Comparison of ENCODE assay signal across 19 cellular contexts in genomic region chr20:39538317-39538716, GRCh38.
"Had no signal": no experiment of that assay in that cellular context is flagged by ENCODE, and none has a peak within 500 bp of the region (broad histone marks: within the 10 kb centered on the region; RNA-seq: fewer than 3 reads in every experiment).

No MANE protein-coding gene starts in this region.

- H3K27me3 Mint-ChIP-seq: stimulated activated naive CD8-positive, alpha-beta T cell treated with anti-CD3 and anti-CD28 coated beads, Interleukin-15, amount 100 ng/mL, for 72 hours had no signal

- H3K4me3 ChIP-seq: gastrocnemius medialis, left ventricle myocardium inferior, lung, ovary, thoracic aorta, transverse colon had no signal

- H3K36me3 ChIP-seq: gastrocnemius medialis, left ventricle myocardium inferior, ovary, thoracic aorta, transverse colon had no signal

- H3K4me3 Mint-ChIP-seq: naive thymus-derived CD8-positive, alpha-beta T cell; neural crest cell; stimulated activated naive B cell treated with anti-CD40 and anti-IgM and Interleukin-4, amounts not matched to agents 10 μg/mL and 1 μg/mL and 100 μg/mL, for 72 hours; stimulated activated naive CD8-positive, alpha-beta T cell treated with anti-CD3 and anti-CD28 coated beads, Interleukin-15, amount 100 ng/mL, for 72 hours had no signal

- H3K27me3 ChIP-seq: gastrocnemius medialis, ovary had no signal

- DNase-seq: effector memory CD4-positive, alpha-beta T cell; gastrocnemius medialis; glutamatergic neuron; left ventricle myocardium inferior; naive thymus-derived CD8-positive, alpha-beta T cell; nucleus accumbens; ovary; right cardiac atrium; small intestine; stimulated activated CD4-positive, alpha-beta T cell treated with anti-CD3 and anti-CD28 coated beads, Interleukin-2, amount 100 ng/mL, for 48 hours; stimulated activated CD8-positive, alpha-beta memory T cell treated with anti-CD3 and anti-CD28 coated beads, Interleukin-4, amount 100 ng/mL, for 48 hours; stimulated activated naive B cell treated with anti-CD40 and anti-IgM and Interleukin-4, amounts not matched to agents 10 μg/mL and 1 μg/mL and 100 μg/mL, for 72 hours; stimulated activated naive CD8-positive, alpha-beta T cell treated with anti-CD3 and anti-CD28 coated beads, Interleukin-15, amount 100 ng/mL, for 72 hours; transverse colon had no signal

- H3K9me3 ChIP-seq: gastrocnemius medialis, ovary, thoracic aorta, transverse colon had no signal

- ATAC-seq: esophagus mucosa; gastrocnemius medialis; naive thymus-derived CD8-positive, alpha-beta T cell; right cardiac atrium; stimulated activated naive B cell treated with anti-CD40 and anti-IgM and Interleukin-4, amounts not matched to agents 10 μg/mL and 1 μg/mL and 100 μg/mL, for 72 hours; stimulated activated naive CD8-positive, alpha-beta T cell treated with anti-CD3 and anti-CD28 coated beads, Interleukin-15, amount 100 ng/mL, for 72 hours had no signal

- H3K27ac Mint-ChIP-seq: naive thymus-derived CD8-positive, alpha-beta T cell; progenitor cell of endocrine pancreas; stimulated activated naive CD8-positive, alpha-beta T cell treated with anti-CD3 and anti-CD28 coated beads, Interleukin-15, amount 100 ng/mL, for 72 hours had no signal

- H3K4me1 Mint-ChIP-seq: naive thymus-derived CD8-positive, alpha-beta T cell; stimulated activated naive CD8-positive, alpha-beta T cell treated with anti-CD3 and anti-CD28 coated beads, Interleukin-15, amount 100 ng/mL, for 72 hours had no signal

- H3K9me3 Mint-ChIP-seq: stimulated activated naive CD8-positive, alpha-beta T cell treated with anti-CD3 and anti-CD28 coated beads, Interleukin-15, amount 100 ng/mL, for 72 hours had no signal

- H3K36me3 Mint-ChIP-seq: naive thymus-derived CD8-positive, alpha-beta T cell; stimulated activated naive B cell treated with anti-CD40 and anti-IgM and Interleukin-4, amounts not matched to agents 10 μg/mL and 1 μg/mL and 100 μg/mL, for 72 hours had no signal

- H3K27ac ChIP-seq: gastrocnemius medialis, left ventricle myocardium inferior, ovary, thoracic aorta, transverse colon had no signal

- H3K4me1 ChIP-seq: gastrocnemius medialis, left ventricle myocardium inferior had no signal
